Comparison of ENCODE assay signal across 11 cellular contexts in genomic region chr20:32586291-32586690, GRCh38. TPM values are rescaled to one million over a fixed set of nuclear protein-coding genes. Genes with fewer than 3 reads are reported as not detected.
A peak's percentile ranks its signal among the peaks of the same experiment; 100 is the strongest.
DNase-seq lines count a peak whose midpoint lies in the region; ATAC-seq and TF ChIP-seq lines count a peak whose summit lies in the region.
"Had no signal": no experiment of that assay in that cellular context is flagged by ENCODE, and none has a peak within 500 bp of the region (broad histone marks: within the 10 kb centered on the region; RNA-seq: fewer than 3 reads in every experiment).

No MANE protein-coding gene starts in this region.

- POLR2A ChIA-PET in T-cell (lab: Charles Lee), result no interaction called here

- H3K36me3 Mint-ChIP-seq in activated T-cell treated with anti-CD3 and anti-CD28 coated beads, Interleukin-2, amount 50 U/mL, for 72 hours (ENCODE audit: insufficient read depth in 2 of 2), result peaks cover 2 to 3% of the 10 kb centered on the region in 2 donors
- H3K36me3 Mint-ChIP-seq in T-cell, result no peaks in the 10 kb centered on the region
- H3K36me3 Mint-ChIP-seq in dendritic cell treated with granulocyte-macrophage colony-stimulating factor and Interleukin-4, amounts not matched to agents 40 ng/mL and 50 ng/mL, for 4 days (ENCODE audit: low read depth), result peaks cover 6% of the 10 kb centered on the region
- H3K36me3 Mint-ChIP-seq in progenitor cell of endocrine pancreas (ENCODE audit: insufficient read depth), result no peaks in the 10 kb centered on the region

- TF ChIP-seq CTCF in progenitor cell of endocrine pancreas (IDR thresholded peaks at IDR 0.05; ENCODE audit: unreplicated experiment), result no peak

- H3K4me3 Mint-ChIP-seq in activated T-cell treated with anti-CD3 and anti-CD28 coated beads, Interleukin-2, amount 50 U/mL, for 72 hours, result peak overlapping the region; percentile 80 to 97
- H3K4me3 Mint-ChIP-seq in T-cell (peak overlapping the region; percentile 89 to 93 (median 89)), progenitor cell of endocrine pancreas (ENCODE audit: low read depth) (peak overlapping the region; percentile 75)
- peak overlapping the region; percentile 88 for H3K4me3 Mint-ChIP-seq in dendritic cell treated with granulocyte-macrophage colony-stimulating factor and Interleukin-4, amounts not matched to agents 40 ng/mL and 50 ng/mL, for 4 days

- intact Hi-C loops in dendritic cell treated with granulocyte-macrophage colony-stimulating factor and Interleukin-4, amounts not matched to agents 40 ng/mL and 50 ng/mL, for 4 days (cut with micrococcal nuclease), result no loop called here

- no peak for DNase-seq in activated T-cell treated with anti-CD3 and anti-CD28 coated beads, Interleukin-2, amount 50 U/mL, for 72 hours
- DNase-seq in activated T-cell treated with anti-CD3 and anti-CD28 coated beads, Interleukin-2, amount 50 U/mL, for 48 hours, result no peak
- DNase-seq in T-cell, result no peak
- DNase-seq in progenitor cell of endocrine pancreas (ENCODE audit: low spot score, unreplicated experiment), result no peak
- DNase-seq: NCI-H1436 treated with DMSO at 0.1 percent for 48 hours, NCI-H446, stomach had no signal

- H3K9me3 Mint-ChIP-seq in activated T-cell treated with anti-CD3 and anti-CD28 coated beads, Interleukin-2, amount 50 U/mL, for 72 hours, result no peaks in the 10 kb centered on the region
- H3K9me3 Mint-ChIP-seq in T-cell, result no peaks in the 10 kb centered on the region
- no peaks in the 10 kb centered on the region for H3K9me3 Mint-ChIP-seq in dendritic cell treated with granulocyte-macrophage colony-stimulating factor and Interleukin-4, amounts not matched to agents 40 ng/mL and 50 ng/mL, for 4 days
- H3K9me3 Mint-ChIP-seq in progenitor cell of endocrine pancreas (ENCODE audit: low read depth), result no peaks in the 10 kb centered on the region

- no peak for ATAC-seq in activated T-cell treated with anti-CD3 and anti-CD28 coated beads, Interleukin-2, amount 50 U/mL, for 72 hours (replicated peaks in 1 of 2)
- ATAC-seq in T-cell (replicated peaks in 1 of 4), result no peak
- no peak for ATAC-seq in GM18868 (IDR thresholded peaks at IDR 0.05; ENCODE audit: unreplicated experiment)
- no peak for ATAC-seq in GM19328 (IDR thresholded peaks at IDR 0.05; ENCODE audit: unreplicated experiment)
- no peak for ATAC-seq in GM21381 (IDR thresholded peaks at IDR 0.05; ENCODE audit: unreplicated experiment)

- H3K27ac Mint-ChIP-seq in activated T-cell treated with anti-CD3 and anti-CD28 coated beads, Interleukin-2, amount 50 U/mL, for 72 hours, result no peak overlapping the region
- H3K27ac Mint-ChIP-seq in T-cell (peak overlapping the region; percentile 93 to 94), progenitor cell of endocrine pancreas (peak overlapping the region; percentile 87)
- peak overlapping the region; percentile 49 for H3K27ac Mint-ChIP-seq in dendritic cell treated with granulocyte-macrophage colony-stimulating factor and Interleukin-4, amounts not matched to agents 40 ng/mL and 50 ng/mL, for 4 days

- peaks cover 37% of the 10 kb centered on the region for H3K4me1 Mint-ChIP-seq in activated T-cell treated with anti-CD3 and anti-CD28 coated beads, Interleukin-2, amount 50 U/mL, for 72 hours (ENCODE audit: low read depth)
- peaks cover 28 to 35% (median 31%) of the 10 kb centered on the region in 3 donors for H3K4me1 Mint-ChIP-seq in T-cell
- peaks cover 46% of the 10 kb centered on the region for H3K4me1 Mint-ChIP-seq in dendritic cell treated with granulocyte-macrophage colony-stimulating factor and Interleukin-4, amounts not matched to agents 40 ng/mL and 50 ng/mL, for 4 days (ENCODE audit: low read depth)
- peaks cover 15% of the 10 kb centered on the region for H3K4me1 Mint-ChIP-seq in progenitor cell of endocrine pancreas (ENCODE audit: low read depth)

- CTCF ChIA-PET in T-cell (lab: Charles Lee), result interaction anchor here in 1 of 2 donors (0.8 kb wide), 1 partner anchor 64 kb away, joined by 3 read pairs; no protein-coding TSS in a partner anchor

- H3K27me3 Mint-ChIP-seq in activated T-cell treated with anti-CD3 and anti-CD28 coated beads, Interleukin-2, amount 50 U/mL, for 72 hours (ENCODE audit: low read depth), result peaks cover 15% of the 10 kb centered on the region
- H3K27me3 Mint-ChIP-seq in T-cell, result peaks cover 0 to 4% of the 10 kb centered on the region in 2 donors
- peaks cover 29% of the 10 kb centered on the region for H3K27me3 Mint-ChIP-seq in dendritic cell treated with granulocyte-macrophage colony-stimulating factor and Interleukin-4, amounts not matched to agents 40 ng/mL and 50 ng/mL, for 4 days
- peaks cover 42% of the 10 kb centered on the region for H3K27me3 Mint-ChIP-seq in progenitor cell of endocrine pancreas

RNA-seq across cellular contexts. Expression of gene NOL4L, which starts 1.2 kb away (rescaled TPM):
- total RNA-seq in activated T-cell treated with anti-CD3 and anti-CD28 coated beads, Interleukin-2, amount 50 U/mL, for 72 hours, result 10 to 100 TPM; 28.2 to 30.0 TPM
- total RNA-seq in T-cell, result 10 to 100 TPM; 63.5 to 88.8 (median 74.4) TPM
- total RNA-seq in progenitor cell of endocrine pancreas, result 89.7 and 90.4 TPM in 2 replicates
